ENCODE assay signal across 27 cellular contexts in genomic region chr2:67169417-67170140, GRCh38.
DNase-seq lines count a peak whose midpoint lies in the region; ATAC-seq and TF ChIP-seq lines count a peak whose summit lies in the region.
"Had no signal": no experiment of that assay in that cellular context is flagged by ENCODE, and none has a peak within 500 bp of the region (broad histone marks: within the 10 kb centered on the region; RNA-seq: fewer than 3 reads in every experiment).

No MANE protein-coding gene starts in this region.

- H4K20me1 ChIP-seq in neural progenitor cell (ENCODE audit: low read depth), result no peaks in the 10 kb centered on the region

- H3F3A ChIP-seq in neural progenitor cell (ENCODE audit: low read depth), result no peaks in the 10 kb centered on the region

- no peaks in the 10 kb centered on the region for H3K36me3 Mint-ChIP-seq in HFFc6 (ENCODE audit: low read depth)
- no peaks in the 10 kb centered on the region for H3K36me3 Mint-ChIP-seq in neural progenitor cell
- H3K36me3 Mint-ChIP-seq in natural killer cell treated with Interleukin-12 subunit alpha and Interleukin-12 subunit beta and Interleukin-15 and Interleukin-18, amount 100 ng/mL, for 72 hours, result no peaks in the 10 kb centered on the region
- H3K36me3 Mint-ChIP-seq: CD8-positive, alpha-beta T cell; stimulated activated effector memory CD8-positive, alpha-beta T cell treated with anti-CD3 and anti-CD28 coated beads, Interleukin-12 subunit alpha, Interleukin-12 subunit beta, amount 100 ng/mL, for 72 hours had no signal

- no peak overlapping the region for H4K91ac ChIP-seq in neuronal stem cell (ENCODE audit: low read depth, low read length, poor library complexity)

- WGBS in neuronal stem cell (ENCODE audit: extremely low coverage in 2 of 2, insufficient read length in 2 of 2, insufficient replicate concordance in 1 of 2), 2 donors, result no CpG with 5 or more reads among the region's 6 CpGs

- ATAC-seq in natural killer cell treated with Interleukin-12 subunit alpha and Interleukin-12 subunit beta and Interleukin-15 and Interleukin-18, amount 100 ng/mL, for 72 hours, result no peak
- ATAC-seq: CD8-positive, alpha-beta T cell; left colon; Panc1; stimulated activated effector memory CD8-positive, alpha-beta T cell treated with anti-CD3 and anti-CD28 coated beads, Interleukin-12 subunit alpha, Interleukin-12 subunit beta, amount 100 ng/mL, for 72 hours had no signal

- H3K9me3 ChIP-seq in neural progenitor cell (ENCODE audit: low read depth) (no peaks in the 10 kb centered on the region), neuronal stem cell (replicated peaks in 1 of 2; ENCODE audit: control insufficient read depth in 2 of 2, insufficient read depth in 1 of 2, low read depth in 1 of 2, low read length in 2 of 2) (no peaks in the 10 kb centered on the region)
- H3K9me3 ChIP-seq: SJCRH30, vagina had no signal

- H3K4me1 ChIP-seq in neural progenitor cell (no peaks in the 10 kb centered on the region), neuronal stem cell (ENCODE audit: control insufficient read depth in 2 of 2, insufficient read depth in 1 of 2, low read depth in 1 of 2, low read length in 2 of 2) (no peaks in the 10 kb centered on the region)
- H3K4me1 ChIP-seq: SJCRH30, vagina had no signal

- H3K9ac ChIP-seq in neural progenitor cell, result no peak overlapping the region
- H3K9ac ChIP-seq in neuronal stem cell (ENCODE audit: low read depth, low read length, poor library complexity), result no peak overlapping the region

- H3K27me3 ChIP-seq in neural progenitor cell (no peaks in the 10 kb centered on the region), neuronal stem cell (ENCODE audit: control insufficient read depth in 3 of 3, insufficient read depth in 3 of 3, low read depth in 1 of 3, low read length in 3 of 3) (no peaks in the 10 kb centered on the region)
- H3K27me3 ChIP-seq: vagina had no signal

- H3K36me3 ChIP-seq in neural progenitor cell, result no peaks in the 10 kb centered on the region
- no peaks in the 10 kb centered on the region for H3K36me3 ChIP-seq in neuronal stem cell (replicated peaks in 1 of 2; ENCODE audit: control insufficient read depth in 2 of 2, insufficient read depth in 2 of 2, low read length in 2 of 2)
- H3K36me3 ChIP-seq: SJCRH30, vagina had no signal

- H3K27me3 Mint-ChIP-seq in HFFc6 (ENCODE audit: insufficient read depth) (no peaks in the 10 kb centered on the region; the same call in 1 of the 2 replicates), neural progenitor cell (ENCODE audit: insufficient read depth, low read depth) (no peaks in the 10 kb centered on the region)
- H3K27me3 Mint-ChIP-seq in natural killer cell treated with Interleukin-12 subunit alpha and Interleukin-12 subunit beta and Interleukin-15 and Interleukin-18, amount 100 ng/mL, for 72 hours, result no peaks in the 10 kb centered on the region

- H4K8ac ChIP-seq in neuronal stem cell (ENCODE audit: low read depth, low read length), result no peak overlapping the region

- H3K27ac Mint-ChIP-seq in HFFc6 (no peak overlapping the region), neural progenitor cell (no peak overlapping the region)
- H3K27ac Mint-ChIP-seq in natural killer cell treated with Interleukin-12 subunit alpha and Interleukin-12 subunit beta and Interleukin-15 and Interleukin-18, amount 100 ng/mL, for 72 hours, result no peak overlapping the region
- H3K27ac Mint-ChIP-seq: CD8-positive, alpha-beta T cell; nephron; stimulated activated effector memory CD8-positive, alpha-beta T cell treated with anti-CD3 and anti-CD28 coated beads, Interleukin-12 subunit alpha, Interleukin-12 subunit beta, amount 100 ng/mL, for 72 hours had no signal

- no peak overlapping the region for H2BK15ac ChIP-seq in neuronal stem cell (ENCODE audit: low read length)

- H3K4me3 ChIP-seq in AG10803 (ENCODE audit: low read length) (no peak overlapping the region), astrocyte of the spinal cord (ENCODE audit: low read depth, low read length) (no peak overlapping the region), neural progenitor cell (no peak overlapping the region), neuronal stem cell (ENCODE audit: low read length in 2 of 2) (no peak overlapping the region)
- H3K4me3 ChIP-seq: SJCRH30, vagina had no signal

- no peak overlapping the region for H3K14ac ChIP-seq in neuronal stem cell (ENCODE audit: low read length)

- peak; percentile 37 for DNase-seq in AG10803 (ENCODE audit: low read depth)
- DNase-seq in HFFc6, result peak; percentile 36
- DNase-seq in astrocyte of the spinal cord (ENCODE audit: low read depth, low spot score), result peak; percentile 17
- DNase-seq in iris pigment epithelial cell (ENCODE audit: low read depth), result peak; percentile 35
- DNase-seq in neural progenitor cell (ENCODE audit: low spot score), result no peak
- no peak for DNase-seq in natural killer cell treated with Interleukin-12 subunit alpha and Interleukin-12 subunit beta and Interleukin-15 and Interleukin-18, amount 100 ng/mL, for 72 hours (ENCODE audit: low spot score)
- no peak for DNase-seq in neuronal stem cell (ENCODE audit: low spot score)
- DNase-seq in stimulated activated naive CD4-positive, alpha-beta T cell treated with Interleukin-2 at 50 U/mL for 16 hours (lab: John Stamatoyannopoulos, UW), result no peak
- DNase-seq: activated CD4-positive, alpha-beta T cell treated with anti-CD3 and anti-CD28 coated beads for 4 hours; activated naive CD4-positive, alpha-beta T cell treated with anti-CD3 and anti-CD28 coated beads, Interleukin-2, amount 50 U/mL, for 16 hours; activated T-cell treated with anti-CD3 and anti-CD28 coated beads, Interleukin-2, amount 50 U/mL, for 48 hours; aorta; CD8-positive, alpha-beta T cell; cerebellar nuclear complex; DMS53; effector CD4-positive, alpha-beta T cell; glutamatergic neuron; Karpas-422; left colon; NCI-H1105; NCI-H2081; NCI-H446; SJCRH30 had no signal

- in situ Hi-C loops in astrocyte of the spinal cord (cut with HindIII; ENCODE audit: low sequenced_read_pairs), result no loop called here

- H3K4me1 Mint-ChIP-seq in HFFc6 (ENCODE audit: low read depth), result peaks cover 20% of the 10 kb centered on the region
- peaks cover 2% of the 10 kb centered on the region for H3K4me1 Mint-ChIP-seq in neural progenitor cell
- no peaks in the 10 kb centered on the region for H3K4me1 Mint-ChIP-seq in natural killer cell treated with Interleukin-12 subunit alpha and Interleukin-12 subunit beta and Interleukin-15 and Interleukin-18, amount 100 ng/mL, for 72 hours (ENCODE audit: low read depth in 2 of 2)
- H3K4me1 Mint-ChIP-seq: nephron; stimulated activated effector memory CD8-positive, alpha-beta T cell treated with anti-CD3 and anti-CD28 coated beads, Interleukin-12 subunit alpha, Interleukin-12 subunit beta, amount 100 ng/mL, for 72 hours had no signal

- H2BK120ac ChIP-seq in neuronal stem cell (ENCODE audit: low read depth, low read length), result no peak overlapping the region

- no peak overlapping the region for H2BK5ac ChIP-seq in neuronal stem cell (ENCODE audit: low read length)

- no peaks in the 10 kb centered on the region for H3K9me3 Mint-ChIP-seq in HFFc6
- no peaks in the 10 kb centered on the region for H3K9me3 Mint-ChIP-seq in neural progenitor cell
- peaks cover 7% of the 10 kb centered on the region for H3K9me3 Mint-ChIP-seq in natural killer cell treated with Interleukin-12 subunit alpha and Interleukin-12 subunit beta and Interleukin-15 and Interleukin-18, amount 100 ng/mL, for 72 hours
- H3K9me3 Mint-ChIP-seq: nephron had no signal

- H2AK5ac ChIP-seq in neuronal stem cell (ENCODE audit: low read depth, low read length), result no peak overlapping the region

- H2BK12ac ChIP-seq in neuronal stem cell (ENCODE audit: low read length), result no peak overlapping the region

- H3K4me3 Mint-ChIP-seq in HFFc6 (no peak overlapping the region), neural progenitor cell (no peak overlapping the region)
- no peak overlapping the region for H3K4me3 Mint-ChIP-seq in natural killer cell treated with Interleukin-12 subunit alpha and Interleukin-12 subunit beta and Interleukin-15 and Interleukin-18, amount 100 ng/mL, for 72 hours
- H3K4me3 Mint-ChIP-seq: CD8-positive, alpha-beta T cell; nephron; stimulated activated effector memory CD8-positive, alpha-beta T cell treated with anti-CD3 and anti-CD28 coated beads, Interleukin-12 subunit alpha, Interleukin-12 subunit beta, amount 100 ng/mL, for 72 hours had no signal

- TF ChIP-seq CTCF in AG10803 (conservative IDR thresholded peaks at IDR 0.05; ENCODE audit: low read length) (no peak), HFFc6 (IDR thresholded peaks at IDR 0.05) (no peak), astrocyte of the spinal cord (IDR thresholded peaks at IDR 0.05; ENCODE audit: low read depth, low read length) (no peak), neural progenitor cell (IDR thresholded peaks at IDR 0.05) (no peak)

- H2AFZ ChIP-seq in neural progenitor cell (replicated peaks) (no peak overlapping the region), neuronal stem cell (ENCODE audit: low read length) (no peak overlapping the region)

- no peaks in the 10 kb centered on the region for H3K79me2 ChIP-seq in neural progenitor cell (ENCODE audit: low read depth)

- H3K4ac ChIP-seq in neuronal stem cell (ENCODE audit: low read length), result no peak overlapping the region

- no peak overlapping the region for H3K23ac ChIP-seq in neuronal stem cell (ENCODE audit: low read depth, low read length, poor library complexity)

- H3K4me2 ChIP-seq in neural progenitor cell (no peak overlapping the region), neuronal stem cell (ENCODE audit: insufficient read depth, low read length, poor library complexity, severe bottlenecking) (no peak overlapping the region)

- H3K18ac ChIP-seq in neuronal stem cell (ENCODE audit: low read length), result no peak overlapping the region

- H3K79me1 ChIP-seq in neuronal stem cell (ENCODE audit: low read depth, low read length), result no peaks in the 10 kb centered on the region

- H3K27ac ChIP-seq in neural progenitor cell (no peak overlapping the region), neuronal stem cell (replicated peaks; ENCODE audit: low read length) (no peak overlapping the region)
- H3K27ac ChIP-seq: SJCRH30, vagina had no signal

Comparison
In these comparisons a context has a peak if more than half of its experiments do, and no peak if none do; other contexts are left out.
1. DNase-seq: peak in AG10803 (single experiment), HFFc6 (single experiment), astrocyte of the spinal cord (single experiment) and iris pigment epithelial cell (single experiment); none in neural progenitor cell (single experiment), natural killer cell treated with Interleukin-12 subunit alpha and Interleukin-12 subunit beta and Interleukin-15 and Interleukin-18, amount 100 ng/mL, for 72 hours (single experiment), neuronal stem cell (single experiment) and stimulated activated naive CD4-positive, alpha-beta T cell treated with Interleukin-2 at 50 U/mL for 16 hours (single experiment).